24 cellular contexts compared by ENCODE assay signal in genomic region chr9:128940271-128940921, GRCh38. TPM values are rescaled to one million over a fixed set of nuclear protein-coding genes. Genes with fewer than 3 reads are reported as not detected.
DNase-seq lines count a peak whose midpoint lies in the region; ATAC-seq, FAIRE-seq and TF ChIP-seq lines count a peak whose summit lies in the region.
"Had no signal": no experiment of that assay in that cellular context is flagged by ENCODE, and none has a peak within 500 bp of the region (broad histone marks: within the 10 kb centered on the region; RNA-seq: fewer than 3 reads in every experiment).

No MANE protein-coding gene starts in this region.

- no peak for FAIRE-seq in HepG2 (lab: Jason Lieb, UNC)
- FAIRE-seq: bronchial epithelial cell, H1 had no signal

- intact Hi-C loops in esophagus muscularis mucosa (cut with DNase I) (no loop called here), HepG2 (cut with micrococcal nuclease; ENCODE audit: unreplicated experiment) (no loop called here), spleen (cut with DNase I; ENCODE audit: low total_unique reads) (no loop called here)

- WGBS in esophagus muscularis mucosa: 72% methylated on average over 12 of the region's 15 CpGs
- 69% methylated on average over 13 of the region's 15 CpGs for WGBS in HepG2 (ENCODE audit: low lambda C conversion rate)
- 52 to 75% (median 73%) methylated on average over 7 to 15 of the region's 15 CpGs for WGBS in spleen, 5 donors

- TF ChIP-seq CTCF in RWPE2 (IDR thresholded peaks at IDR 0.05; ENCODE audit: poor library complexity, severe bottlenecking) (no peak), esophagus muscularis mucosa (IDR thresholded peaks at IDR 0.05) (no peak), HepG2 (CRISPR knock-in tag; IDR thresholded peaks at IDR 0.05) (no peak), spleen (IDR thresholded peaks at IDR 0.05 in 8 of 11, conservative IDR thresholded peaks at IDR 0.05 in 3 of 11) (no peak)

- H3K4me3 ChIP-seq in RWPE2 (ENCODE audit: severe bottlenecking) (no peak overlapping the region), esophagus muscularis mucosa (no peak overlapping the region), HepG2 (replicated peaks in 1 of 3; ENCODE audit: insufficient read depth in 1 of 3, low read depth in 2 of 3, low read length in 3 of 3) (no peak overlapping the region), spleen (no peak overlapping the region)
- H3K4me3 ChIP-seq: adrenal gland, SJSA1 had no signal

- no peak for TF ChIP-seq RAD21 in HepG2 (CRISPR knock-in tag; IDR thresholded peaks at IDR 0.05)

- no TSS peak for BruUV-seq in HepG2 (replicated peaks; lab: Mats Ljungman, UMichigan)

- H3K36me3 ChIP-seq in RWPE2 (ENCODE audit: low read depth) (no peaks in the 10 kb centered on the region), esophagus muscularis mucosa (peaks cover 0 to 47% (median 27%) of the 10 kb centered on the region in 4 donors), HepG2 (replicated peaks in 1 of 2; ENCODE audit: control insufficient read depth in 1 of 2, insufficient read depth in 2 of 2, low read length in 2 of 2) (peaks cover 0 to 2% of the 10 kb centered on the region in 2 experiments; a peak in 1 of 5 replicates), spleen (peaks cover 0 to 10% (median 0%) of the 10 kb centered on the region in 6 donors)
- H3K36me3 ChIP-seq: adrenal gland, SJSA1 had no signal

- POLR2A ChIA-PET in HepG2 (lab: Yijun Ruan, JAX): no interaction called here

- CTCF ChIA-PET in HepG2 (lab: Yijun Ruan, JAX; ENCODE audit: low intra/inter-chr PET ratio, low total read pairs): interaction anchor here (1.1 kb wide), 1 partner anchor 13 kb away, joined by 3 read pairs; no protein-coding TSS in a partner anchor

- no peak for TF ChIP-seq POLR2A in esophagus muscularis mucosa (IDR thresholded peaks at IDR 0.05; ENCODE audit: low read depth)
- TF ChIP-seq POLR2A in HepG2 (IDR thresholded peaks at IDR 0.05; ENCODE audit: insufficient read depth in 1 of 2, low read depth in 2 of 2, low read length in 2 of 2): no peak
- TF ChIP-seq POLR2A in spleen (IDR thresholded peaks at IDR 0.05): no peak
- no peak for TF ChIP-seq POLR2A in GM18505 (IDR thresholded peaks at IDR 0.05; ENCODE audit: borderline replicate concordance, extremely low read depth, insufficient read depth, insufficient read length)

- H3K4me1 ChIP-seq in RWPE2 (ENCODE audit: insufficient read depth, poor library complexity, severe bottlenecking): no peaks in the 10 kb centered on the region
- peaks cover 19 to 33% (median 24%) of the 10 kb centered on the region in 4 donors for H3K4me1 ChIP-seq in esophagus muscularis mucosa
- H3K4me1 ChIP-seq in HepG2 (ENCODE audit: insufficient read depth, low read length): peaks cover 41% of the 10 kb centered on the region
- H3K4me1 ChIP-seq in spleen: peaks cover 2 to 54% (median 35%) of the 10 kb centered on the region in 6 donors
- H3K4me1 ChIP-seq: foreskin keratinocyte, SJSA1 had no signal

- H2AFZ ChIP-seq in HepG2 (ENCODE audit: low read length): no peak overlapping the region

- no peak overlapping the region for H3K9ac ChIP-seq in HepG2 (ENCODE audit: insufficient read depth, low read depth, low read length)

- no peaks in the 10 kb centered on the region for H3K79me2 ChIP-seq in HepG2 (ENCODE audit: insufficient read depth, low read length)

- in situ Hi-C loops in HepG2 (cut with HindIII; ENCODE audit: extremely low pct_ligation_motif_present, low pct_unique_long_range_greater_than_20kb): no loop called here

- TF ChIP-seq EP300 in esophagus muscularis mucosa (IDR thresholded peaks at IDR 0.05) (no peak), HepG2 (IDR thresholded peaks at IDR 0.05; ENCODE audit: low read depth in 2 of 2, low read length in 2 of 2) (no peak), HepG2 (CRISPR knock-in tag; IDR thresholded peaks at IDR 0.05; ENCODE audit: borderline replicate concordance) (no peak)

- H3K9me3 ChIP-seq in RWPE2 (ENCODE audit: severe bottlenecking) (no peaks in the 10 kb centered on the region), esophagus muscularis mucosa (no peaks in the 10 kb centered on the region), HepG2 (ENCODE audit: low read length) (no peaks in the 10 kb centered on the region), spleen (no peaks in the 10 kb centered on the region)
- H3K9me3 ChIP-seq: adrenal gland, SJSA1 had no signal

- H4K20me1 ChIP-seq in HepG2 (ENCODE audit: insufficient read depth, low read length): no peaks in the 10 kb centered on the region

- ATAC-seq in RWPE2 (ENCODE audit: low read depth): no peak
- peak; percentile 52 for ATAC-seq in HepG2
- no peak for ATAC-seq in GM21529 (IDR thresholded peaks at IDR 0.05; ENCODE audit: unreplicated experiment)
- ATAC-seq in GM18505 (IDR thresholded peaks at IDR 0.05; ENCODE audit: unreplicated experiment): no peak
- ATAC-seq: foreskin keratinocyte had no signal

- DNase-seq in RWPE2 (ENCODE audit: low spot score): peak; percentile 34
- no peak for DNase-seq in esophagus muscularis mucosa (ENCODE audit: extremely low spot score)
- DNase-seq in HepG2 (ENCODE audit: low spot score): peak; percentile 18
- DNase-seq in spleen: peak; percentile 73
- DNase-seq in NCI-H2171 treated with DMSO at 0.1 percent for 48 hours (lab: John Stamatoyannopoulos, UW): no peak
- DNase-seq in GM03348 (ENCODE audit: low spot score): no peak
- DNase-seq: activated CD4-positive, alpha-beta T cell treated with anti-CD3 and anti-CD28 coated beads, Interleukin-2, amount 50 U/mL, for 48 hours; activated T-cell treated with anti-CD3 and anti-CD28 coated beads for 4 hours; CD4-positive, CD25-positive, alpha-beta regulatory T cell; DMS153; foreskin keratinocyte; GDM1; KG1; NCI-H187; NCI-H774; occipital lobe; retina had no signal

- H3K4me2 ChIP-seq in HepG2 (ENCODE audit: low read depth, low read length): no peak overlapping the region

- H3K27me3 ChIP-seq in RWPE2 (ENCODE audit: insufficient read depth, poor library complexity, severe bottlenecking) (no peaks in the 10 kb centered on the region), esophagus muscularis mucosa (no peaks in the 10 kb centered on the region), HepG2 (ENCODE audit: control insufficient read depth in 1 of 2, insufficient read depth in 2 of 2, low read length in 2 of 2) (no peaks in the 10 kb centered on the region), spleen (replicated peaks in 1 of 7) (no peaks in the 10 kb centered on the region)
- H3K27me3 ChIP-seq: adrenal gland, foreskin keratinocyte, SJSA1 had no signal

- H3K27ac ChIP-seq in RWPE2 (ENCODE audit: poor library complexity, severe bottlenecking) (no peak overlapping the region), esophagus muscularis mucosa (replicated peaks in 1 of 4) (peak overlapping the region in 3 of 4 donors; percentile 25 to 62 (median 34)), HepG2 (ENCODE audit: extremely low read length, insufficient read depth, low read length) (peak overlapping the region; percentile 20), spleen (peak overlapping the region in 6 of 8 donors; percentile 32 to 83 (median 58))
- H3K27ac ChIP-seq: epithelial cell of prostate, foreskin keratinocyte, SJSA1 had no signal

RNA-seq across cellular contexts. Expression of gene DOLK, which starts 7.0 kb away (rescaled TPM):
- total RNA-seq in esophagus muscularis mucosa (10 to 100 TPM; 10.4 to 20.7 (median 14.1) TPM), HepG2 (2016; rRNA removed; fragmentation: Illumina TruSeq; extraction: Trizol) (10.3 and 18.7 TPM in 2 replicates), spleen (10 to 100 TPM in 5 of 7 donors, 1 to 10 TPM in 2; 8.0 to 16.3 (median 12.6) TPM)
- total RNA-seq in HepG2 (2016; cell fraction: cytosol; rRNA removed; fragmentation: Illumina TruSeq; extraction: Trizol; ENCODE audit: low read depth): 3.1 and 3.7 TPM in 2 replicates
- 11.0 and 19.4 TPM in 2 replicates for total RNA-seq in HepG2 (2016; cell fraction: insoluble cytoplasmic fraction; rRNA removed; fragmentation: Illumina TruSeq; extraction: Trizol)
- 7.5 and 9.2 TPM in 2 replicates for total RNA-seq in HepG2 (2016; cell fraction: membrane; rRNA removed; fragmentation: Illumina TruSeq; extraction: Trizol)
- 18.0 and 18.2 TPM in 2 replicates for total RNA-seq in HepG2 (2016; cell fraction: nucleus; rRNA removed; fragmentation: Illumina TruSeq; extraction: Trizol)
- polyA plus RNA-seq in HepG2 (2011; rRNA removed) (15.4 and 19.2 TPM in 2 replicates), spleen (1 to 10 TPM; 5.3 to 8.4 (median 6.5) TPM)
- 20.0 and 23.0 TPM in 2 replicates for polyA plus RNA-seq in HepG2 (2011; cell fraction: cytosol; rRNA removed)
- 7.1 TPM in 2 replicates for polyA plus RNA-seq in HepG2 (2011; cell fraction: nucleus; rRNA removed)
- 10.1 and 10.3 TPM in 2 replicates for polyA plus RNA-seq in HepG2 (2012)
- polyA plus RNA-seq in HepG2 (2016; cell fraction: cytosol; fragmentation: Illumina TruSeq; extraction: Trizol; ENCODE audit: low read depth): 2.6 and 4.0 TPM in 2 replicates
- 10.6 and 11.1 TPM in 2 replicates for polyA plus RNA-seq in HepG2 (2016; cell fraction: insoluble cytoplasmic fraction; fragmentation: Illumina TruSeq; extraction: Trizol; ENCODE audit: low read depth)
- 5.2 and 6.9 TPM in 2 replicates for polyA plus RNA-seq in HepG2 (2016; cell fraction: membrane; fragmentation: Illumina TruSeq; extraction: Trizol; ENCODE audit: low read depth)
- polyA plus RNA-seq in HepG2 (2016; cell fraction: nucleus; fragmentation: Illumina TruSeq; extraction: Trizol; ENCODE audit: insufficient read depth, low read depth): 23.1 and 24.2 TPM in 2 replicates
- polyA minus RNA-seq in HepG2 (2011; rRNA and poly(A)+ RNA removed; ENCODE audit: low replicate concordance): 61.1 and 98.9 TPM in 2 replicates
- 10.9 and 12.8 TPM in 2 replicates for polyA minus RNA-seq in HepG2 (2011; cell fraction: cytosol; rRNA and poly(A)+ RNA removed)
- polyA minus RNA-seq in HepG2 (2011; cell fraction: nucleus; rRNA and poly(A)+ RNA removed): 16.7 and 17.8 TPM in 2 replicates

RNA-seq across cellular contexts. Expression of gene NUP188, which starts 7.1 kb away (rescaled TPM):
- 10 to 100 TPM; 22.9 to 34.0 (median 29.4) TPM for total RNA-seq in esophagus muscularis mucosa
- total RNA-seq in HepG2 (2016; rRNA removed; fragmentation: Illumina TruSeq; extraction: Trizol): 38.5 and 54.1 TPM in 2 replicates
- 8.2 and 12.6 TPM in 2 replicates for total RNA-seq in HepG2 (2016; cell fraction: cytosol; rRNA removed; fragmentation: Illumina TruSeq; extraction: Trizol; ENCODE audit: low read depth)
- 35.5 and 47.1 TPM in 2 replicates for total RNA-seq in HepG2 (2016; cell fraction: insoluble cytoplasmic fraction; rRNA removed; fragmentation: Illumina TruSeq; extraction: Trizol)
- 10.3 and 12.4 TPM in 2 replicates for total RNA-seq in HepG2 (2016; cell fraction: membrane; rRNA removed; fragmentation: Illumina TruSeq; extraction: Trizol)
- 52.4 and 56.0 TPM in 2 replicates for total RNA-seq in HepG2 (2016; cell fraction: nucleus; rRNA removed; fragmentation: Illumina TruSeq; extraction: Trizol)
- 28.0 and 31.5 TPM in 2 replicates for polyA plus RNA-seq in HepG2 (2011; rRNA removed)
- 30.7 and 31.2 TPM in 2 replicates for polyA plus RNA-seq in HepG2 (2011; cell fraction: cytosol; rRNA removed)
- 80.5 and 92.3 TPM in 2 replicates for polyA plus RNA-seq in HepG2 (2011; cell fraction: nucleus; rRNA removed)
- polyA plus RNA-seq in HepG2 (2012): 31.1 and 32.6 TPM in 2 replicates
- polyA plus RNA-seq in HepG2 (2016; cell fraction: cytosol; fragmentation: Illumina TruSeq; extraction: Trizol; ENCODE audit: low read depth): 1.6 and 2.1 TPM in 2 replicates
- polyA plus RNA-seq in HepG2 (2016; cell fraction: insoluble cytoplasmic fraction; fragmentation: Illumina TruSeq; extraction: Trizol; ENCODE audit: low read depth): 27.2 and 38.0 TPM in 2 replicates
- 3.8 and 4.7 TPM in 2 replicates for polyA plus RNA-seq in HepG2 (2016; cell fraction: membrane; fragmentation: Illumina TruSeq; extraction: Trizol; ENCODE audit: low read depth)
- polyA plus RNA-seq in HepG2 (2016; cell fraction: nucleus; fragmentation: Illumina TruSeq; extraction: Trizol; ENCODE audit: insufficient read depth, low read depth): 55.8 and 60.8 TPM in 2 replicates
- 177 and 560 TPM in 2 replicates for polyA minus RNA-seq in HepG2 (2011; rRNA and poly(A)+ RNA removed; ENCODE audit: low replicate concordance)
- polyA minus RNA-seq in HepG2 (2011; cell fraction: cytosol; rRNA and poly(A)+ RNA removed): 51.6 and 71.1 TPM in 2 replicates
- polyA minus RNA-seq in HepG2 (2011; cell fraction: nucleus; rRNA and poly(A)+ RNA removed): 71.8 and 93.1 TPM in 2 replicates
- total RNA-seq in spleen: 10 to 100 TPM; 44.2 to 72.5 (median 58.7) TPM
- 10 to 100 TPM; 11.0 to 16.4 (median 11.1) TPM for polyA plus RNA-seq in spleen

RNA-seq across cellular contexts. Expression of gene PHYHD1, which starts 19.6 kb away (rescaled TPM):
- total RNA-seq in esophagus muscularis mucosa: 10 to 100 TPM; 10.4 to 22.3 (median 12.0) TPM
- 10.6 and 12.3 TPM in 2 replicates for total RNA-seq in HepG2 (2016; rRNA removed; fragmentation: Illumina TruSeq; extraction: Trizol)
- 3.5 and 4.7 TPM in 2 replicates for total RNA-seq in HepG2 (2016; cell fraction: cytosol; rRNA removed; fragmentation: Illumina TruSeq; extraction: Trizol; ENCODE audit: low read depth)
- 10.3 and 13.2 TPM in 2 replicates for total RNA-seq in HepG2 (2016; cell fraction: insoluble cytoplasmic fraction; rRNA removed; fragmentation: Illumina TruSeq; extraction: Trizol)
- 4.2 and 5.2 TPM in 2 replicates for total RNA-seq in HepG2 (2016; cell fraction: membrane; rRNA removed; fragmentation: Illumina TruSeq; extraction: Trizol)
- total RNA-seq in HepG2 (2016; cell fraction: nucleus; rRNA removed; fragmentation: Illumina TruSeq; extraction: Trizol): 5.8 and 8.2 TPM in 2 replicates
- polyA plus RNA-seq in HepG2 (2011; rRNA removed): 19.6 and 25.3 TPM in 2 replicates
- polyA plus RNA-seq in HepG2 (2011; cell fraction: cytosol; rRNA removed): 12.8 and 20.7 TPM in 2 replicates
- 28.7 and 34.3 TPM in 2 replicates for polyA plus RNA-seq in HepG2 (2011; cell fraction: nucleus; rRNA removed)
- 9.6 and 13.5 TPM in 2 replicates for polyA plus RNA-seq in HepG2 (2012)
- 7.3 and 8.5 TPM in 2 replicates for polyA plus RNA-seq in HepG2 (2016; cell fraction: cytosol; fragmentation: Illumina TruSeq; extraction: Trizol; ENCODE audit: low read depth)
- 21.0 and 23.6 TPM in 2 replicates for polyA plus RNA-seq in HepG2 (2016; cell fraction: insoluble cytoplasmic fraction; fragmentation: Illumina TruSeq; extraction: Trizol; ENCODE audit: low read depth)
- polyA plus RNA-seq in HepG2 (2016; cell fraction: membrane; fragmentation: Illumina TruSeq; extraction: Trizol; ENCODE audit: low read depth): 8.2 and 8.9 TPM in 2 replicates
- polyA plus RNA-seq in HepG2 (2016; cell fraction: nucleus; fragmentation: Illumina TruSeq; extraction: Trizol; ENCODE audit: insufficient read depth, low read depth): 16.5 and 23.5 TPM in 2 replicates
- 0.89 and 32.1 TPM in 2 replicates for polyA minus RNA-seq in HepG2 (2011; rRNA and poly(A)+ RNA removed; ENCODE audit: low replicate concordance)
- 12.7 and 13.2 TPM in 2 replicates for polyA minus RNA-seq in HepG2 (2011; cell fraction: cytosol; rRNA and poly(A)+ RNA removed)
- polyA minus RNA-seq in HepG2 (2011; cell fraction: nucleus; rRNA and poly(A)+ RNA removed): 10.7 and 15.2 TPM in 2 replicates
- 10 to 100 TPM in 5 of 7 donors, 1 to 10 TPM in 2; 7.2 to 22.3 (median 10.9) TPM for total RNA-seq in spleen
- polyA plus RNA-seq in spleen: 10 to 100 TPM; 12.0 to 13.2 (median 13.2) TPM
- total RNA-seq: SJSA1 had no signal

RNA-seq across cellular contexts. Expression of gene LRRC8A, which starts 58.5 kb away (rescaled TPM):
- 10 to 100 TPM; 39.5 to 94.2 (median 55.6) TPM for total RNA-seq in esophagus muscularis mucosa
- total RNA-seq in HepG2 (2016; rRNA removed; fragmentation: Illumina TruSeq; extraction: Trizol): 10.0 and 16.1 TPM in 2 replicates
- 3.1 and 3.7 TPM in 2 replicates for total RNA-seq in HepG2 (2016; cell fraction: cytosol; rRNA removed; fragmentation: Illumina TruSeq; extraction: Trizol; ENCODE audit: low read depth)
- 8.4 and 15.9 TPM in 2 replicates for total RNA-seq in HepG2 (2016; cell fraction: insoluble cytoplasmic fraction; rRNA removed; fragmentation: Illumina TruSeq; extraction: Trizol)
- total RNA-seq in HepG2 (2016; cell fraction: membrane; rRNA removed; fragmentation: Illumina TruSeq; extraction: Trizol): 12.4 and 13.1 TPM in 2 replicates
- 13.9 and 14.0 TPM in 2 replicates for total RNA-seq in HepG2 (2016; cell fraction: nucleus; rRNA removed; fragmentation: Illumina TruSeq; extraction: Trizol)
- polyA plus RNA-seq in HepG2 (2011; rRNA removed): 40.6 and 44.8 TPM in 2 replicates
- 38.4 and 46.2 TPM in 2 replicates for polyA plus RNA-seq in HepG2 (2011; cell fraction: cytosol; rRNA removed)
- 29.0 and 30.1 TPM in 2 replicates for polyA plus RNA-seq in HepG2 (2011; cell fraction: nucleus; rRNA removed)
- 15.7 and 19.9 TPM in 2 replicates for polyA plus RNA-seq in HepG2 (2012)
- 2.4 and 2.7 TPM in 2 replicates for polyA plus RNA-seq in HepG2 (2016; cell fraction: cytosol; fragmentation: Illumina TruSeq; extraction: Trizol; ENCODE audit: low read depth)
- polyA plus RNA-seq in HepG2 (2016; cell fraction: insoluble cytoplasmic fraction; fragmentation: Illumina TruSeq; extraction: Trizol; ENCODE audit: low read depth): 9.1 and 10.7 TPM in 2 replicates
- 9.0 and 9.9 TPM in 2 replicates for polyA plus RNA-seq in HepG2 (2016; cell fraction: membrane; fragmentation: Illumina TruSeq; extraction: Trizol; ENCODE audit: low read depth)
- 19.9 and 20.5 TPM in 2 replicates for polyA plus RNA-seq in HepG2 (2016; cell fraction: nucleus; fragmentation: Illumina TruSeq; extraction: Trizol; ENCODE audit: insufficient read depth, low read depth)
- polyA minus RNA-seq in HepG2 (2011; rRNA and poly(A)+ RNA removed; ENCODE audit: low replicate concordance): 77.3 and 88.9 TPM in 2 replicates
- 24.8 and 26.8 TPM in 2 replicates for polyA minus RNA-seq in HepG2 (2011; cell fraction: cytosol; rRNA and poly(A)+ RNA removed)
- 14.4 TPM in 2 replicates for polyA minus RNA-seq in HepG2 (2011; cell fraction: nucleus; rRNA and poly(A)+ RNA removed)
- 10 to 100 TPM; 22.8 to 59.0 (median 39.1) TPM for total RNA-seq in spleen
- polyA plus RNA-seq in spleen: 10 to 100 TPM in 1 of 3 donors, 1 to 10 TPM in 2; 3.5 to 10.3 (median 5.8) TPM

RNA-seq across cellular contexts. Expression of gene KYAT1, which starts 58.6 kb away (rescaled TPM):
- 1 to 10 TPM; 4.3 to 8.4 (median 6.2) TPM for total RNA-seq in esophagus muscularis mucosa
- total RNA-seq in HepG2 (2016; rRNA removed; fragmentation: Illumina TruSeq; extraction: Trizol): 5.6 and 9.2 TPM in 2 replicates
- total RNA-seq in HepG2 (2016; cell fraction: cytosol; rRNA removed; fragmentation: Illumina TruSeq; extraction: Trizol; ENCODE audit: low read depth): 2.0 and 2.8 TPM in 2 replicates
- total RNA-seq in HepG2 (2016; cell fraction: insoluble cytoplasmic fraction; rRNA removed; fragmentation: Illumina TruSeq; extraction: Trizol): 6.1 and 10.3 TPM in 2 replicates
- total RNA-seq in HepG2 (2016; cell fraction: membrane; rRNA removed; fragmentation: Illumina TruSeq; extraction: Trizol): 3.5 and 4.0 TPM in 2 replicates
- total RNA-seq in HepG2 (2016; cell fraction: nucleus; rRNA removed; fragmentation: Illumina TruSeq; extraction: Trizol): 13.5 and 14.4 TPM in 2 replicates
- 46.5 and 58.4 TPM in 2 replicates for polyA plus RNA-seq in HepG2 (2011; rRNA removed)
- 22.3 and 28.7 TPM in 2 replicates for polyA plus RNA-seq in HepG2 (2011; cell fraction: cytosol; rRNA removed)
- 274 and 317 TPM in 2 replicates for polyA plus RNA-seq in HepG2 (2011; cell fraction: nucleus; rRNA removed)
- polyA plus RNA-seq in HepG2 (2012): 22.3 and 32.9 TPM in 2 replicates
- polyA plus RNA-seq in HepG2 (2016; cell fraction: cytosol; fragmentation: Illumina TruSeq; extraction: Trizol; ENCODE audit: low read depth): 1.4 and 1.9 TPM in 2 replicates
- polyA plus RNA-seq in HepG2 (2016; cell fraction: insoluble cytoplasmic fraction; fragmentation: Illumina TruSeq; extraction: Trizol; ENCODE audit: low read depth): 4.9 and 6.1 TPM in 2 replicates
- polyA plus RNA-seq in HepG2 (2016; cell fraction: membrane; fragmentation: Illumina TruSeq; extraction: Trizol; ENCODE audit: low read depth): 1.7 and 2.4 TPM in 2 replicates
- polyA plus RNA-seq in HepG2 (2016; cell fraction: nucleus; fragmentation: Illumina TruSeq; extraction: Trizol; ENCODE audit: insufficient read depth, low read depth): 34.5 and 36.6 TPM in 2 replicates
- 38.2 and 47.2 TPM in 2 replicates for polyA minus RNA-seq in HepG2 (2011; rRNA and poly(A)+ RNA removed; ENCODE audit: low replicate concordance)
- polyA minus RNA-seq in HepG2 (2011; cell fraction: cytosol; rRNA and poly(A)+ RNA removed): 9.3 and 15.4 TPM in 2 replicates
- 48.0 and 50.7 TPM in 2 replicates for polyA minus RNA-seq in HepG2 (2011; cell fraction: nucleus; rRNA and poly(A)+ RNA removed)
- total RNA-seq in spleen: 1 to 10 TPM; 4.7 to 8.7 (median 6.4) TPM
- 10 to 100 TPM in 1 of 3 donors, 1 to 10 TPM in 2; 6.6 to 19.9 (median 7.9) TPM for polyA plus RNA-seq in spleen

Comparison
In these comparisons a context has a peak if more than half of its experiments do, and no peak if none do; other contexts are left out.
1. DNase-seq: peak in RWPE2 (single experiment), HepG2 (single experiment) and spleen (single experiment); none in esophagus muscularis mucosa (single experiment), NCI-H2171 treated with DMSO at 0.1 percent for 48 hours (single experiment) and GM03348 (single experiment).